18 cellular contexts compared by ENCODE assay signal in the genomic region with DNA sequence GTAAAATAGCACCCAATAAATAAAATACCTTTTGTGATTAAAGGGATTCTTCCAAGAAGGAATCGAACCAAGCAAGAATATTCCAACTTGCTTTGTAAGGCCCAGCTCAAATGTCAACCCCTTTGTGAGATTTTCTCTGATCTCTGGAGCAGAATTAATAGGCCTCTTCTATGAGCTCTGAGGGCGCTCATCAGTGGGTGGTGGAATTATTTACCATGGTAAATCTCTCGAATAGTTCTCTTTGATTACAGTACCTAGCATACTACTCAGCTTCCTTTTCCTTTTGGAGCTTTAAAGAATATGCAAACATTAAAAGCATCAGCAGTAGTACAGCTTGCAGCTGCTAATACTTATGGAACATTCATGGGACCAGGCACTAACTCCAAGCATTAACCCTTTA. TPM values are rescaled to one million over a fixed set of nuclear protein-coding genes. Genes with fewer than 3 reads are reported as not detected.
"Had no signal": no experiment of that assay in that cellular context is flagged by ENCODE, and none has a peak within 500 bp of the region (broad histone marks: within the 10 kb centered on the region; RNA-seq: fewer than 3 reads in every experiment).

No MANE protein-coding gene starts in this region.

- H3K4me3 Mint-ChIP-seq: activated CD4-positive, alpha-beta memory T cell treated with anti-CD3 and anti-CD28 coated beads for 36 hours; activated naive CD8-positive, alpha-beta T cell; activated T-cell treated with anti-CD3 and anti-CD28 coated beads, Interleukin-2, amount 50 U/mL, for 4 hours; naive B cell; stimulated activated memory B cell treated with anti-CD40 and anti-IgM and Interleukin-4, amounts not matched to agents 10 μg/mL and 1 μg/mL and 100 μg/mL, for 72 hours; T-helper 17 cell had no signal

- H3K27ac ChIP-seq: breast epithelium, psoas muscle, right lobe of liver, spleen, tibial nerve had no signal

- H3K36me3 ChIP-seq: breast epithelium, right lobe of liver, spleen, tibial nerve had no signal

- H3K36me3 Mint-ChIP-seq: activated CD4-positive, alpha-beta memory T cell treated with anti-CD3 and anti-CD28 coated beads for 36 hours had no signal

- H3K4me1 ChIP-seq: breast epithelium, psoas muscle, right lobe of liver, spleen, tibial nerve had no signal

- H3K4me1 Mint-ChIP-seq: T-helper 17 cell had no signal

- H3K27me3 ChIP-seq: breast epithelium, right lobe of liver, tibial nerve had no signal

- H3K27me3 Mint-ChIP-seq: activated naive CD8-positive, alpha-beta T cell; stimulated activated memory B cell treated with anti-CD40 and anti-IgM and Interleukin-4, amounts not matched to agents 10 μg/mL and 1 μg/mL and 100 μg/mL, for 72 hours had no signal

- ATAC-seq: activated CD4-positive, CD25-positive, alpha-beta regulatory T cell treated with anti-CD3 and anti-CD28 coated beads, Interleukin-2, amount 50 U/mL, for 24 hours; activated T-cell treated with anti-CD3 and anti-CD28 coated beads, Interleukin-2, amount 50 U/mL, for 4 hours; esophagus mucosa; psoas muscle; right lobe of liver; stimulated activated memory B cell treated with anti-CD40 and anti-IgM and Interleukin-4, amounts not matched to agents 10 μg/mL and 1 μg/mL and 100 μg/mL, for 72 hours; T-helper 17 cell had no signal

- H3K27ac Mint-ChIP-seq: activated CD4-positive, alpha-beta memory T cell treated with anti-CD3 and anti-CD28 coated beads for 36 hours; activated naive CD8-positive, alpha-beta T cell; stimulated activated memory B cell treated with anti-CD40 and anti-IgM and Interleukin-4, amounts not matched to agents 10 μg/mL and 1 μg/mL and 100 μg/mL, for 72 hours; T-helper 17 cell had no signal

- H3K9me3 ChIP-seq: breast epithelium, psoas muscle, right lobe of liver, spleen, tibial nerve had no signal

- DNase-seq: activated CD4-positive, alpha-beta memory T cell treated with anti-CD3 and anti-CD28 coated beads for 36 hours; activated gamma-delta T cell; activated T-cell treated with anti-CD3 and anti-CD28 coated beads, Interleukin-2, amount 50 U/mL, for 4 hours; dermis blood vessel endothelial cell; naive B cell; psoas muscle; right lobe of liver; spleen; stimulated activated CD4-positive, alpha-beta T cell treated with anti-CD3 and anti-CD28 coated beads, Interleukin-1b, Interleukin-23, amount 100 ng/mL, for 48 hours; T-helper 17 cell had no signal

- H3K4me3 ChIP-seq: breast epithelium, lung, psoas muscle, right lobe of liver, spleen, tibial nerve had no signal

RNA-seq across cellular contexts. Expression of a gene that starts 44.4 kb away (rescaled TPM):
- total RNA-seq: activated CD4-positive, alpha-beta memory T cell treated with anti-CD3 and anti-CD28 coated beads for 36 hours; activated T-cell treated with anti-CD3 and anti-CD28 coated beads, Interleukin-2, amount 50 U/mL, for 4 hours; breast epithelium; cerebellum; dermis blood vessel endothelial cell; esophagus mucosa; psoas muscle; right lobe of liver; spleen; T-helper 17 cell; tibial nerve had no signal
